Comparison of ENCODE assay signal across 1 cellular context in genomic region chr16:86492267-86492960, GRCh38.
TF ChIP-seq lines count a peak whose summit lies in the region.

No MANE protein-coding gene starts in this region.

TF ChIP-seq in H1, 55 proteins besides CTCF, POLR2A, EP300 and RAD21 (continued from another document):
- TF ChIP-seq ATF2 (IDR thresholded peaks at IDR 0.05; ENCODE audit: low read length): no peak
